In genomic region chr4:56051049-56051709, GRCh38 we compare ENCODE assay signal across 1 cellular context.
TF ChIP-seq lines count a peak whose summit lies in the region.

No MANE protein-coding gene starts in this region.

TF ChIP-seq in H1, 55 proteins besides CTCF, POLR2A, EP300 and RAD21:
- TF ChIP-seq EGR1 (IDR thresholded peaks at IDR 0.05; ENCODE audit: borderline replicate concordance, low read depth, low read length) (no peak), POU5F1 (IDR thresholded peaks at IDR 0.05; ENCODE audit: low read depth, low read length) (no peak), SUZ12 (IDR thresholded peaks at IDR 0.05; ENCODE audit: low read length) (no peak), HDAC6 (IDR thresholded peaks at IDR 0.05; ENCODE audit: low read depth, low read length) (no peak), CREB1 (IDR thresholded peaks at IDR 0.05) (no peak), TCF12 (IDR thresholded peaks at IDR 0.05; ENCODE audit: low read depth, low read length) (no peak), MAFK (IDR thresholded peaks at IDR 0.05; ENCODE audit: low read depth, low read length) (no peak), SP4 (IDR thresholded peaks at IDR 0.05; ENCODE audit: low read length) (no peak)
